In the genomic region with DNA sequence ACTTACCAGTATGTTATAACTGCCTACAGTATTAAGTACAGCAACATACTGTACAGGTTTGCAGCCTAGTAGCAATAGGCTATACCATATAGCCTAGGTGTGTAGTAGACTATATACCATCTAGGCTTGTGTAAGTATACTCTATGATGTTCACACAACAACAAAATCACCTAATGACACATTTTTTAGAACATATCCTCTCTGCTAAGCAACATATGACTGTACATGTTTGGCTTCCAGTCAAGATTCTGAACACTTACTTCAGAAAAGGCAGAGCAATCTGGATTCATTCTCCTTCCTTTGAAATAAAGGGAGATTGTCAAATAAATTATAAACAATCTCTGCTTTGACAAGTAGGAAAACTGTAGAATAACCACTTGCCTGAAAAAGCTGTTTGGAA, we compare ENCODE assay signal across 21 cellular contexts.
A peak's percentile ranks its signal among the peaks of the same experiment; 100 is the strongest.
DNase-seq lines count a peak whose midpoint lies in the region; ATAC-seq and TF ChIP-seq lines count a peak whose summit lies in the region.
"Had no signal": no experiment of that assay in that cellular context is flagged by ENCODE, and none has a peak within 500 bp of the region (broad histone marks: within the 10 kb centered on the region; RNA-seq: fewer than 3 reads in every experiment).

No MANE protein-coding gene starts in this region.

- ATAC-seq in RWPE2 (ENCODE audit: low read depth) = 0 out of 3 replicates have a peak, but pooled peaks have one; percentile 50
- ATAC-seq in T-cell (replicated peaks in 1 of 4) = no peak
- ATAC-seq: activated CD8-positive, alpha-beta T cell treated with anti-CD3 and anti-CD28 coated beads for 36 hours; left lobe of liver had no signal

- H4K20me1 ChIP-seq in GM23248 (ENCODE audit: insufficient read depth) = no peaks in the 10 kb centered on the region

- peaks cover 5% of the 10 kb centered on the region for H3K36me3 Mint-ChIP-seq in mesothelial cell of epicardium
- H3K36me3 Mint-ChIP-seq in T-cell = peaks cover 4% of the 10 kb centered on the region
- H3K36me3 Mint-ChIP-seq in endothelial cell (ENCODE audit: low read depth, unreplicated experiment) = no peaks in the 10 kb centered on the region
- H3K36me3 Mint-ChIP-seq: activated naive CD8-positive, alpha-beta T cell treated with anti-CD3 and anti-CD28 coated beads, Interleukin-2, amount 10 ng/mL, durations not matched to agents 7 days and 5 days; type B pancreatic cell had no signal

- H3K9me3 Mint-ChIP-seq in mesothelial cell of epicardium (no peaks in the 10 kb centered on the region), T-cell (no peaks in the 10 kb centered on the region), endothelial cell (ENCODE audit: unreplicated experiment) (no peaks in the 10 kb centered on the region)
- H3K9me3 Mint-ChIP-seq: activated CD8-positive, alpha-beta T cell treated with anti-CD3 and anti-CD28 coated beads for 36 hours; activated naive CD8-positive, alpha-beta T cell treated with anti-CD3 and anti-CD28 coated beads, Interleukin-2, amount 10 ng/mL, durations not matched to agents 7 days and 5 days; type B pancreatic cell had no signal

- H3K9me3 ChIP-seq in GM23248 (ENCODE audit: low read depth) = no peaks in the 10 kb centered on the region
- H3K9me3 ChIP-seq in RWPE2 (ENCODE audit: severe bottlenecking) = no peaks in the 10 kb centered on the region
- H3K9me3 ChIP-seq in thyroid gland = no peaks in the 10 kb centered on the region
- H3K9me3 ChIP-seq: spleen had no signal

- in situ Hi-C loops in GM23248 (cut with MboI) = loop anchor here (25.0 kb wide), 1 partner anchor 1182 kb away; no protein-coding TSS in a partner anchor

- CTCF ChIA-PET in T-cell (lab: Charles Lee) = no interaction called here

- H3K27ac ChIP-seq in GM23248 (no peak overlapping the region), RWPE2 (ENCODE audit: poor library complexity, severe bottlenecking) (no peak overlapping the region), epithelial cell of prostate (no peak overlapping the region), thyroid gland (no peak overlapping the region)
- H3K27ac ChIP-seq: C4-2B, PC-9, spleen had no signal

- peak; percentile 77 for DNase-seq in GM23248
- DNase-seq in RWPE2 (ENCODE audit: low spot score) = no peak
- DNase-seq in epithelial cell of prostate (ENCODE audit: low read depth, low spot score) = peak; percentile 33
- DNase-seq in mesothelial cell of epicardium (ENCODE audit: low spot score in 2 of 2, unreplicated experiment in 2 of 2) = no peak
- DNase-seq in NAMALWA (ENCODE audit: low spot score) = no peak
- no peak for DNase-seq in thyroid gland
- no peak for DNase-seq in T-cell
- DNase-seq in endothelial cell (ENCODE audit: low spot score) = no peak
- DNase-seq: activated CD8-positive, alpha-beta T cell treated with anti-CD3 and anti-CD28 coated beads for 36 hours; activated naive CD8-positive, alpha-beta T cell treated with anti-CD3 and anti-CD28 coated beads, Interleukin-2, amount 10 ng/mL, durations not matched to agents 7 days and 5 days; activated T-cell treated with anti-CD3 and anti-CD28 coated beads, Interleukin-2, amount 50 U/mL, for 48 hours; erythroblast; MM.1S; NCI-H187; NCI-H510A; PC-9; spleen; stimulated activated naive CD4-positive, alpha-beta T cell had no signal

- H3K9ac ChIP-seq in GM23248 = no peak overlapping the region

- no peaks in the 10 kb centered on the region for H3K9me2 ChIP-seq in GM23248 (ENCODE audit: insufficient read depth)

- H3K36me3 ChIP-seq in GM23248 (ENCODE audit: low read depth) (no peaks in the 10 kb centered on the region), RWPE2 (ENCODE audit: low read depth) (peaks cover 14% of the 10 kb centered on the region; the same call in 1 of the 2 replicates), thyroid gland (no peaks in the 10 kb centered on the region)

- 0 out of 2 replicates have a peak, but pooled peaks cover under 1% of the 10 kb centered on the region for H3F3A ChIP-seq in GM23248 (ENCODE audit: insufficient read depth)

- no peak overlapping the region for H2AFZ ChIP-seq in GM23248
- H2AFZ ChIP-seq: PC-9 had no signal

- H3K27me3 ChIP-seq in GM23248 (replicated peaks; ENCODE audit: insufficient read depth) (no peaks in the 10 kb centered on the region), RWPE2 (ENCODE audit: insufficient read depth, poor library complexity, severe bottlenecking) (no peaks in the 10 kb centered on the region), thyroid gland (no peaks in the 10 kb centered on the region)
- H3K27me3 ChIP-seq: spleen had no signal

- H3K4me2 ChIP-seq in GM23248 (ENCODE audit: unreplicated experiment) = no peak overlapping the region
- H3K4me2 ChIP-seq: PC-9 had no signal

- H3K4me3 ChIP-seq in GM23248 (no peak overlapping the region), RWPE2 (ENCODE audit: severe bottlenecking) (no peak overlapping the region), thyroid gland (replicated peaks in 1 of 3) (no peak overlapping the region)
- H3K4me3 ChIP-seq: PC-9, spleen had no signal

- POLR2A ChIA-PET in T-cell (lab: Charles Lee) = no interaction called here

- no peaks in the 10 kb centered on the region for H3K79me2 ChIP-seq in GM23248 (ENCODE audit: insufficient read depth)

- peak overlapping the region; percentile 84 for H3K27ac Mint-ChIP-seq in mesothelial cell of epicardium
- no peak overlapping the region for H3K27ac Mint-ChIP-seq in T-cell
- H3K27ac Mint-ChIP-seq in endothelial cell (ENCODE audit: unreplicated experiment) = no peak overlapping the region
- H3K27ac Mint-ChIP-seq: activated CD8-positive, alpha-beta T cell treated with anti-CD3 and anti-CD28 coated beads for 36 hours; activated naive CD8-positive, alpha-beta T cell treated with anti-CD3 and anti-CD28 coated beads, Interleukin-2, amount 10 ng/mL, durations not matched to agents 7 days and 5 days; type B pancreatic cell had no signal

- H3K4me1 ChIP-seq in GM23248 (ENCODE audit: insufficient read depth) = peaks cover 13% of the 10 kb centered on the region
- peaks cover 11% of the 10 kb centered on the region for H3K4me1 ChIP-seq in RWPE2 (ENCODE audit: insufficient read depth, poor library complexity, severe bottlenecking)
- H3K4me1 ChIP-seq in thyroid gland = no peaks in the 10 kb centered on the region

- TF ChIP-seq POLR2A in thyroid gland (IDR thresholded peaks at IDR 0.05) = no peak

- H3K27me3 Mint-ChIP-seq in mesothelial cell of epicardium (ENCODE audit: low read depth) = no peaks in the 10 kb centered on the region
- no peaks in the 10 kb centered on the region for H3K27me3 Mint-ChIP-seq in T-cell
- no peaks in the 10 kb centered on the region for H3K27me3 Mint-ChIP-seq in endothelial cell (ENCODE audit: unreplicated experiment)
- H3K27me3 Mint-ChIP-seq: activated CD8-positive, alpha-beta T cell treated with anti-CD3 and anti-CD28 coated beads for 36 hours; activated naive CD8-positive, alpha-beta T cell treated with anti-CD3 and anti-CD28 coated beads, Interleukin-2, amount 10 ng/mL, durations not matched to agents 7 days and 5 days; type B pancreatic cell had no signal

- intact Hi-C loops in thyroid gland (cut with DNase I) = loop anchor here (10.0 kb wide), 3 partner anchors 159 to 1189 kb away; no protein-coding TSS in a partner anchor

- no peak for TF ChIP-seq CTCF in RWPE2 (IDR thresholded peaks at IDR 0.05; ENCODE audit: poor library complexity, severe bottlenecking)
- no peak for TF ChIP-seq CTCF in mesothelial cell of epicardium (IDR thresholded peaks at IDR 0.05; ENCODE audit: unreplicated experiment)
- TF ChIP-seq CTCF in thyroid gland (IDR thresholded peaks at IDR 0.05) = no peak
- no peak for TF ChIP-seq CTCF in endothelial cell (IDR thresholded peaks at IDR 0.05; ENCODE audit: unreplicated experiment)

- no peak overlapping the region for H3K4me3 Mint-ChIP-seq in mesothelial cell of epicardium
- no peak overlapping the region for H3K4me3 Mint-ChIP-seq in T-cell
- H3K4me3 Mint-ChIP-seq in endothelial cell (ENCODE audit: unreplicated experiment) = no peak overlapping the region
- H3K4me3 Mint-ChIP-seq: activated CD8-positive, alpha-beta T cell treated with anti-CD3 and anti-CD28 coated beads for 36 hours; activated naive CD8-positive, alpha-beta T cell treated with anti-CD3 and anti-CD28 coated beads, Interleukin-2, amount 10 ng/mL, durations not matched to agents 7 days and 5 days; type B pancreatic cell had no signal

- peaks cover 40% of the 10 kb centered on the region for H3K4me1 Mint-ChIP-seq in mesothelial cell of epicardium
- no peaks in the 10 kb centered on the region for H3K4me1 Mint-ChIP-seq in T-cell
- H3K4me1 Mint-ChIP-seq in endothelial cell (ENCODE audit: unreplicated experiment) = peaks cover 19% of the 10 kb centered on the region

Comparison
In these comparisons a context has a peak if more than half of its experiments do, and no peak if none do; other contexts are left out.
1. DNase-seq: peak in GM23248 (single experiment) and epithelial cell of prostate (single experiment); none in RWPE2 (single experiment), mesothelial cell of epicardium (0 of 2), NAMALWA (single experiment), thyroid gland (0 of 2), T-cell (0 of 34) and endothelial cell (single experiment).